1 cellular context compared by ENCODE assay signal in the genomic region with DNA sequence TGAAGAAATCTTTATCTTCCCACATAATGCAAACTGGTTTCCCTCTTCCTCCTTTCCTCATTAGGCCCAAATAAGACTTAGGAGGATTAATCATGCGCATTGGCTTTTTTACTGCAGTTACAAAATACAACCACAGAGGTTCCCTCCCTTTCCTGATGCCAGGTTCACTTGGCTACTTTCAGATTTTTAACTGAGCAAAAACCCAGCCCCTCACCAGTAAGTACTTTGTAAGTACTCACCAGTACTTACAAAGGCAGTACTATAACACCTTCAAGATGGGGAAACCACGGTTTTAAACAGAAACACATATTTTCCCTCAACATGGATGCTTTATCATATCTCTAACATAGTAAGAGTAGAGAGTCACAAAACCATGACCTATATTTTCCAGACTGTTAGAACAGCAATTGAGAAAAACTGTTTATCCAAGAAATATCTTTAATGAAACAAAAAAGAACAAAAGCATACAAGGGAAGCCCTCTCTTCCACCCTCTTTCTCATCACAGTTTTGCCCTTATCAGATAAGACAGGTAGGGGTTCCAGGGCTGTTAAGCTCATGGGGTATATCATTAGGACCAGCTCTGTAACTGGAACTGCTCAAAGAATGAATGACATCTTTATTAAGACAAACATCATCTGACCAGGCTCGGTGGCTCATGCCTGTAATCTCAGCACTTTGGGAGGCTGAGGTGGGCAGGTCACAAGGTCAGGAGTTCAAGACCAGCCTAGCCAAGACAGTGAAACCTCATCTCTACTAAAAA.
TF ChIP-seq lines count a peak whose summit lies in the region.

No MANE protein-coding gene starts in this region.

TF ChIP-seq in H1, 55 proteins besides CTCF, POLR2A, EP300 and RAD21:
- TF ChIP-seq SRF (IDR thresholded peaks at IDR 0.05; ENCODE audit: low read depth, low read length) (no peak), BRCA1 (IDR thresholded peaks at IDR 0.05; ENCODE audit: low read depth, low read length) (no peak), TBP (IDR thresholded peaks at IDR 0.05; ENCODE audit: low read depth, low read length) (no peak), RNF2 (IDR thresholded peaks at IDR 0.05; ENCODE audit: borderline replicate concordance, low read depth, low read length, missing control alignments, poor library complexity, severe bottlenecking) (no peak), CTBP2 (IDR thresholded peaks at IDR 0.05; ENCODE audit: borderline replicate concordance, insufficient read depth, insufficient read length, low read length) (no peak), ASH2L (IDR thresholded peaks at IDR 0.05; ENCODE audit: low read length) (no peak), TCF12 (IDR thresholded peaks at IDR 0.05; ENCODE audit: low read depth, low read length) (no peak), CEBPB (IDR thresholded peaks at IDR 0.05; ENCODE audit: low read depth, low read length) (no peak), NANOG (IDR thresholded peaks at IDR 0.05; ENCODE audit: insufficient read depth, low read depth, low read length, poor library complexity, severe bottlenecking) (no peak), KDM5A (IDR thresholded peaks at IDR 0.05; ENCODE audit: low read length) (no peak), SUZ12 (IDR thresholded peaks at IDR 0.05; ENCODE audit: low read length) (no peak), SIRT6 (IDR thresholded peaks at IDR 0.05; ENCODE audit: low read length) (no peak), GTF2F1 (IDR thresholded peaks at IDR 0.05; ENCODE audit: borderline replicate concordance, low read depth, low read length) (no peak), SP1 (IDR thresholded peaks at IDR 0.05; ENCODE audit: low read depth, low read length) (no peak), CHD1 (IDR thresholded peaks at IDR 0.05; ENCODE audit: low read depth, low read length) (no peak), JUN (IDR thresholded peaks at IDR 0.05; ENCODE audit: low read depth, low read length) (no peak)
- TF ChIP-seq, protein P1, sequence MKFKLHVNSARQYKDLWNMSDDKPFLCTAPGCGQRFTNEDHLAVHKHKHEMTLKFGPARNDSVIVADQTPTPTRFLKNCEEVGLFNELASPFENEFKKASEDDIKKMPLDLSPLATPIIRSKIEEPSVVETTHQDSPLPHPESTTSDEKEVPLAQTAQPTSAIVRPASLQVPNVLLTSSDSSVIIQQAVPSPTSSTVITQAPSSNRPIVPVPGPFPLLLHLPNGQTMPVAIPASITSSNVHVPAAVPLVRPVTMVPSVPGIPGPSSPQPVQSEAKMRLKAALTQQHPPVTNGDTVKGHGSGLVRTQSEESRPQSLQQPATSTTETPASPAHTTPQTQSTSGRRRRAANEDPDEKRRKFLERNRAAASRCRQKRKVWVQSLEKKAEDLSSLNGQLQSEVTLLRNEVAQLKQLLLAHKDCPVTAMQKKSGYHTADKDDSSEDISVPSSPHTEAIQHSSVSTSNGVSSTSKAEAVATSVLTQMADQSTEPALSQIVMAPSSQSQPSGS (IDR thresholded peaks at IDR 0.05; ENCODE audit: low read length), result no peak
